Comparison of ENCODE assay signal across 31 cellular contexts in genomic region chr3:98530676-98531075, GRCh38. TPM values are rescaled to one million over a fixed set of nuclear protein-coding genes. Genes with fewer than 3 reads are reported as not detected.
A peak's percentile ranks its signal among the peaks of the same experiment; 100 is the strongest.
DNase-seq lines count a peak whose midpoint lies in the region; ATAC-seq and TF ChIP-seq lines count a peak whose summit lies in the region.
"Had no signal": no experiment of that assay in that cellular context is flagged by ENCODE, and none has a peak within 500 bp of the region (broad histone marks: within the 10 kb centered on the region; RNA-seq: fewer than 3 reads in every experiment).

No MANE protein-coding gene starts in this region.

- peak overlapping the region; percentile 16 to 70 for H3K4me3 Mint-ChIP-seq in activated T-cell treated with anti-CD3 and anti-CD28 coated beads, Interleukin-2, amount 50 U/mL, for 72 hours
- H3K4me3 Mint-ChIP-seq: immature natural killer cell; naive thymus-derived CD8-positive, alpha-beta T cell had no signal

- no peaks in the 10 kb centered on the region for H3K79me2 ChIP-seq in trophoblast cell (ENCODE audit: control insufficient read depth, insufficient read depth, low read length, poor library complexity)

- no peak overlapping the region for H4K12ac ChIP-seq in trophoblast cell (ENCODE audit: low read depth, low read length)

- no peaks in the 10 kb centered on the region for H3K9me3 ChIP-seq in trophoblast cell (ENCODE audit: insufficient read depth, low read depth, low read length)
- H3K9me3 ChIP-seq: BLaER1 treated with 17β-estradiol and CSF1 and Interleukin-3, amounts not matched to agents 10 nM and 100 nM; Caco-2; gastroesophageal sphincter; thoracic aorta had no signal

- H2BK5ac ChIP-seq in trophoblast cell (ENCODE audit: low read depth, low read length, poor library complexity) = no peak overlapping the region

- no peaks in the 10 kb centered on the region for H3K9me3 Mint-ChIP-seq in activated T-cell treated with anti-CD3 and anti-CD28 coated beads, Interleukin-2, amount 50 U/mL, for 72 hours
- H3K9me3 Mint-ChIP-seq: central memory CD8-positive, alpha-beta T cell; IgD-negative memory B cell; immature natural killer cell; naive thymus-derived CD8-positive, alpha-beta T cell; stimulated activated naive B cell treated with anti-CD40 and anti-IgM and Interleukin-4, amounts not matched to agents 10 μg/mL and 1 μg/mL and 100 μg/mL, for 72 hours had no signal

- no peak overlapping the region for H2AK5ac ChIP-seq in trophoblast cell (ENCODE audit: low read length)

- peaks cover 10 to 13% of the 10 kb centered on the region in 2 donors for H3K36me3 Mint-ChIP-seq in activated T-cell treated with anti-CD3 and anti-CD28 coated beads, Interleukin-2, amount 50 U/mL, for 72 hours (ENCODE audit: insufficient read depth in 2 of 2)
- H3K36me3 Mint-ChIP-seq: IgD-negative memory B cell; immature natural killer cell; naive thymus-derived CD8-positive, alpha-beta T cell had no signal

- no peak overlapping the region for H3K4ac ChIP-seq in trophoblast cell (ENCODE audit: low read depth, low read length)

- no peaks in the 10 kb centered on the region for H3K27me3 Mint-ChIP-seq in activated T-cell treated with anti-CD3 and anti-CD28 coated beads, Interleukin-2, amount 50 U/mL, for 72 hours (ENCODE audit: low read depth)
- H3K27me3 Mint-ChIP-seq: central memory CD8-positive, alpha-beta T cell; IgD-negative memory B cell; naive thymus-derived CD8-positive, alpha-beta T cell had no signal

- ATAC-seq in activated T-cell treated with anti-CD3 and anti-CD28 coated beads, Interleukin-2, amount 50 U/mL, for 72 hours (replicated peaks in 1 of 2) = peak in 1 of 2 donors; percentile 41
- ATAC-seq in GM18502 (IDR thresholded peaks at IDR 0.05; ENCODE audit: poor library complexity, unreplicated experiment) = peak; percentile 28
- peak; percentile 33 for ATAC-seq in HG03103 (IDR thresholded peaks at IDR 0.05; ENCODE audit: low read depth, unreplicated experiment)
- ATAC-seq in left ventricle myocardium superior = no peak
- ATAC-seq in SK-N-SH treated with all-trans-retinoic acid at 6 μM for 48 hours = no peak
- ATAC-seq: gastroesophageal sphincter; naive thymus-derived CD8-positive, alpha-beta T cell; PC-3; stimulated activated naive B cell treated with anti-CD40 and anti-IgM and Interleukin-4, amounts not matched to agents 10 μg/mL and 1 μg/mL and 100 μg/mL, for 72 hours had no signal

- H4K91ac ChIP-seq in trophoblast cell (ENCODE audit: low read depth, low read length) = no peak overlapping the region

- no peak overlapping the region for H3K4me2 ChIP-seq in trophoblast cell (ENCODE audit: low read length)
- H3K4me2 ChIP-seq: BLaER1 treated with 17β-estradiol and CSF1 and Interleukin-3, amounts not matched to agents 10 nM and 100 nM had no signal

- H3K4me3 ChIP-seq in trophoblast cell (ENCODE audit: low read depth, low read length) = no peak overlapping the region
- H3K4me3 ChIP-seq: BLaER1 treated with 17β-estradiol and CSF1 and Interleukin-3, amounts not matched to agents 10 nM and 100 nM; gastroesophageal sphincter; thoracic aorta had no signal

- H3K18ac ChIP-seq in trophoblast cell (ENCODE audit: low read length) = no peak overlapping the region

- no peak overlapping the region for H2BK12ac ChIP-seq in trophoblast cell (ENCODE audit: low read length)

- H3K14ac ChIP-seq in trophoblast cell (ENCODE audit: low read length) = no peak overlapping the region

- WGBS in trophoblast cell (ENCODE audit: extremely low coverage, insufficient coverage, insufficient read length) = no CpG with 5 or more reads among the region's 2 CpGs

- no peak overlapping the region for H2AFZ ChIP-seq in trophoblast cell (ENCODE audit: insufficient read depth, low read length, poor library complexity)

- H2BK120ac ChIP-seq in trophoblast cell (ENCODE audit: insufficient read depth, low read length, poor library complexity) = no peak overlapping the region

- H3K4me1 Mint-ChIP-seq in activated T-cell treated with anti-CD3 and anti-CD28 coated beads, Interleukin-2, amount 50 U/mL, for 72 hours (ENCODE audit: low read depth) = peaks cover 52% of the 10 kb centered on the region

- no peak overlapping the region for H3K23ac ChIP-seq in trophoblast cell (ENCODE audit: low read length)

- DNase-seq in activated T-cell treated with anti-CD3 and anti-CD28 coated beads, Interleukin-2, amount 50 U/mL, for 72 hours = no peak
- DNase-seq in activated T-cell treated with anti-CD3 and anti-CD28 coated beads for 4 hours (no peak), trophoblast cell (peak; percentile 58 to 93), left ventricle myocardium superior (no peak), HuH-7.5 (ENCODE audit: low spot score) (no peak)
- DNase-seq: activated effector memory CD4-positive, alpha-beta T cell treated with anti-CD3 and anti-CD28 coated beads, Interleukin-2, amount 50 U/mL, for 16 hours; Caco-2; dermis blood vessel endothelial cell; DMS79; H7; hippocampal formation; immature natural killer cell; naive thymus-derived CD8-positive, alpha-beta T cell; NCI-H1105 treated with DMSO at 0.1 percent for 48 hours; NCI-H2081 treated with DMSO at 0.1 percent for 48 hours; NCI-H446; PC-3; Right ventricle myocardium superior; stimulated activated naive B cell treated with anti-CD40 and anti-IgM and Interleukin-4, amounts not matched to agents 10 μg/mL and 1 μg/mL and 100 μg/mL, for 72 hours had no signal

- no peaks in the 10 kb centered on the region for H3K27me3 ChIP-seq in trophoblast cell (ENCODE audit: insufficient read depth, low read length)
- H3K27me3 ChIP-seq: BLaER1 treated with 17β-estradiol and CSF1 and Interleukin-3, amounts not matched to agents 10 nM and 100 nM; gastroesophageal sphincter had no signal

- H3K27ac Mint-ChIP-seq in activated T-cell treated with anti-CD3 and anti-CD28 coated beads, Interleukin-2, amount 50 U/mL, for 72 hours = peak overlapping the region; percentile 51
- H3K27ac Mint-ChIP-seq: immature natural killer cell; naive thymus-derived CD8-positive, alpha-beta T cell; stimulated activated naive B cell treated with anti-CD40 and anti-IgM and Interleukin-4, amounts not matched to agents 10 μg/mL and 1 μg/mL and 100 μg/mL, for 72 hours had no signal

- H3K4me1 ChIP-seq in trophoblast cell (ENCODE audit: control insufficient read depth in 1 of 2, insufficient read depth in 2 of 2, low read length in 2 of 2) = no peaks in the 10 kb centered on the region
- H3K4me1 ChIP-seq: gastroesophageal sphincter had no signal

- intact Hi-C loops in left ventricle myocardium superior (cut with micrococcal nuclease) = no loop called here

- H3K36me3 ChIP-seq in trophoblast cell (ENCODE audit: control insufficient read depth in 1 of 2, insufficient read depth in 2 of 2, low read length in 2 of 2) = no peaks in the 10 kb centered on the region
- H3K36me3 ChIP-seq: BLaER1 treated with 17β-estradiol and CSF1 and Interleukin-3, amounts not matched to agents 10 nM and 100 nM; gastroesophageal sphincter; thoracic aorta had no signal

- H3K9ac ChIP-seq in trophoblast cell (ENCODE audit: low read length) = no peak overlapping the region
- H3K9ac ChIP-seq: BLaER1 treated with 17β-estradiol and CSF1 and Interleukin-3, amounts not matched to agents 10 nM and 100 nM had no signal

- H3K79me1 ChIP-seq in trophoblast cell (ENCODE audit: low read length) = no peaks in the 10 kb centered on the region

- no peak overlapping the region for H4K8ac ChIP-seq in trophoblast cell (ENCODE audit: low read depth, low read length)

- no peak overlapping the region for H3K27ac ChIP-seq in trophoblast cell (ENCODE audit: low read depth, low read length)
- H3K27ac ChIP-seq: BLaER1 treated with 17β-estradiol and CSF1 and Interleukin-3, amounts not matched to agents 10 nM and 100 nM; gastroesophageal sphincter; thoracic aorta had no signal

TF ChIP-seq in SK-N-SH treated with all-trans-retinoic acid at 6 μM for 48 hours, 23 proteins besides CTCF, POLR2A, EP300 and RAD21 (continues in another document):
- TF ChIP-seq ZC3H10 (CRISPR knock-in tag; IDR thresholded peaks at IDR 0.05) = no peak
- TF ChIP-seq ZNF8 (CRISPR knock-in tag; IDR thresholded peaks at IDR 0.05) = no peak
- no peak for TF ChIP-seq ISL1 (CRISPR knock-in tag; IDR thresholded peaks at IDR 0.05)
- TF ChIP-seq, protein P1, sequence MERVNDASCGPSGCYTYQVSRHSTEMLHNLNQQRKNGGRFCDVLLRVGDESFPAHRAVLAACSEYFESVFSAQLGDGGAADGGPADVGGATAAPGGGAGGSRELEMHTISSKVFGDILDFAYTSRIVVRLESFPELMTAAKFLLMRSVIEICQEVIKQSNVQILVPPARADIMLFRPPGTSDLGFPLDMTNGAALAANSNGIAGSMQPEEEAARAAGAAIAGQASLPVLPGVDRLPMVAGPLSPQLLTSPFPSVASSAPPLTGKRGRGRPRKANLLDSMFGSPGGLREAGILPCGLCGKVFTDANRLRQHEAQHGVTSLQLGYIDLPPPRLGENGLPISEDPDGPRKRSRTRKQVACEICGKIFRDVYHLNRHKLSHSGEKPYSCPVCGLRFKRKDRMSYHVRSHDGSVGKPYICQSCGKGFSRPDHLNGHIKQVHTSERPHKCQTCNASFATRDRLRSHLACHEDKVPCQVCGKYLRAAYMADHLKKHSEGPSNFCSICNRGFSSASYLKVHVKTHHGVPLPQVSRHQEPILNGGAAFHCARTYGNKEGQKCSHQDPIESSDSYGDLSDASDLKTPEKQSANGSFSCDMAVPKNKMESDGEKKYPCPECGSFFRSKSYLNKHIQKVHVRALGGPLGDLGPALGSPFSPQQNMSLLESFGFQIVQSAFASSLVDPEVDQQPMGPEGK (CRISPR knock-in tag; IDR thresholded peaks at IDR 0.05; ENCODE audit: borderline replicate concordance) = no peak
- no peak for TF ChIP-seq CREB5 (CRISPR knock-in tag; IDR thresholded peaks at IDR 0.05; ENCODE audit: low read depth)
- TF ChIP-seq GLIS3 (CRISPR knock-in tag; IDR thresholded peaks at IDR 0.05) = no peak

RNA-seq across cellular contexts. Expression of gene GPR15, which starts 1.1 kb away (rescaled TPM):
- total RNA-seq in activated T-cell treated with anti-CD3 and anti-CD28 coated beads, Interleukin-2, amount 50 U/mL, for 72 hours = 10 to 100 TPM in 1 of 2 donors, 1 to 10 TPM in 1; 4.6 to 24.0 TPM
- not detected in 2 replicates for polyA plus RNA-seq in trophoblast cell (2013)
- total RNA-seq in left ventricle myocardium superior = not detected
- total RNA-seq: Caco-2, dermis blood vessel endothelial cell, gastroesophageal sphincter, H7, mesenteric fat pad, osteoblast, PC-3, renal cortical epithelial cell, Right ventricle myocardium superior, thoracic aorta had no signal
- polyA plus RNA-seq: AG04450 had no signal

RNA-seq across cellular contexts. Expression of gene CLDND1, which starts 8.0 kb away (rescaled TPM):
- total RNA-seq in activated T-cell treated with anti-CD3 and anti-CD28 coated beads, Interleukin-2, amount 50 U/mL, for 72 hours = 100 to 1,000 TPM; 284 to 361 TPM
- polyA plus RNA-seq in trophoblast cell (2013) = 111 and 117 TPM in 2 replicates
- 75.6 TPM for total RNA-seq in left ventricle myocardium superior

RNA-seq across cellular contexts. Expression of gene OR5K2, which starts 33.2 kb away (rescaled TPM):
- not detected for total RNA-seq in activated T-cell treated with anti-CD3 and anti-CD28 coated beads, Interleukin-2, amount 50 U/mL, for 72 hours
- not detected in 2 replicates for polyA plus RNA-seq in trophoblast cell (2013)
- total RNA-seq in left ventricle myocardium superior = not detected
- total RNA-seq: Caco-2; dermis blood vessel endothelial cell; gastroesophageal sphincter; H7; mesenteric fat pad; naive thymus-derived CD8-positive, alpha-beta T cell; osteoblast; PC-3; renal cortical epithelial cell; Right ventricle myocardium superior; thoracic aorta had no signal
- polyA plus RNA-seq: AG04450; IgD-negative memory B cell; immature natural killer cell; naive thymus-derived CD8-positive, alpha-beta T cell had no signal

Comparison
In these comparisons a context has a peak if more than half of its experiments do, and no peak if none do; other contexts are left out.
1. ATAC-seq: peak in GM18502 (single experiment) and HG03103 (single experiment); none in left ventricle myocardium superior (single experiment) and SK-N-SH treated with all-trans-retinoic acid at 6 μM for 48 hours (single experiment).
2. DNase-seq: peak in trophoblast cell (2 of 2); none in activated T-cell treated with anti-CD3 and anti-CD28 coated beads, Interleukin-2, amount 50 U/mL, for 72 hours (0 of 2), activated T-cell treated with anti-CD3 and anti-CD28 coated beads for 4 hours (single experiment), left ventricle myocardium superior (single experiment) and HuH-7.5 (single experiment).